In genomic region chr10:51607436-51607835, GRCh38 we compare ENCODE assay signal across 26 cellular contexts.
"Had no signal": no experiment of that assay in that cellular context is flagged by ENCODE, and none has a peak within 500 bp of the region (broad histone marks: within the 10 kb centered on the region; RNA-seq: fewer than 3 reads in every experiment).

No MANE protein-coding gene starts in this region.

- H3K4me1 ChIP-seq: uterus had no signal

- H3K27me3 Mint-ChIP-seq: activated CD4-positive, alpha-beta T cell treated with anti-CD3 and anti-CD28 coated beads, Interleukin-2, amount 10 ng/mL, durations not matched to agents 24 days and 14 days; activated CD8-positive, alpha-beta T cell treated with anti-CD3 and anti-CD28 coated beads for 36 hours; stimulated activated naive CD8-positive, alpha-beta T cell treated with anti-CD3 and anti-CD28 coated beads, Interleukin-15, Interleukin-2, amounts not matched to agents 100 ng/mL and 50 ng/mL, for 24 hours; type B pancreatic cell had no signal

- H3K27ac ChIP-seq: brain microvascular endothelial cell, skin epidermis, uterus had no signal

- H3K27me3 ChIP-seq: brain microvascular endothelial cell, uterus had no signal

- H3K4me3 Mint-ChIP-seq: activated CD4-positive, alpha-beta T cell treated with anti-CD3 and anti-CD28 coated beads, Interleukin-2, amount 10 ng/mL, durations not matched to agents 24 days and 14 days; activated CD8-positive, alpha-beta T cell treated with anti-CD3 and anti-CD28 coated beads for 36 hours; activated naive CD8-positive, alpha-beta T cell; endodermal cell; naive thymus-derived CD4-positive, alpha-beta T cell; neural crest cell; stimulated activated naive CD8-positive, alpha-beta T cell treated with anti-CD3 and anti-CD28 coated beads, Interleukin-15, Interleukin-2, amounts not matched to agents 100 ng/mL and 50 ng/mL, for 24 hours; T-helper 17 cell; type B pancreatic cell had no signal

- H3K4me1 Mint-ChIP-seq: activated CD4-positive, alpha-beta T cell treated with anti-CD3 and anti-CD28 coated beads, Interleukin-2, amount 10 ng/mL, durations not matched to agents 24 days and 14 days; endodermal cell; naive thymus-derived CD4-positive, alpha-beta T cell; neural crest cell; T-helper 17 cell had no signal

- H3K4me3 ChIP-seq: skin epidermis, uterus had no signal

- H3K36me3 ChIP-seq: brain microvascular endothelial cell, uterus had no signal

- H3K27ac Mint-ChIP-seq: activated CD4-positive, alpha-beta T cell treated with anti-CD3 and anti-CD28 coated beads, Interleukin-2, amount 10 ng/mL, durations not matched to agents 24 days and 14 days; activated CD8-positive, alpha-beta T cell treated with anti-CD3 and anti-CD28 coated beads for 36 hours; activated naive CD8-positive, alpha-beta T cell; activated T-helper 2 cell treated with anti-CD3 and anti-CD28 coated beads, Interferon-gamma antibody, Interleukin-2, Interleukin-4, amounts not matched to agents 10 μg/mL and 5 μg/mL and 100 μg/mL, durations not matched to agents 14 hours and 24 hours and 36 hours; endodermal cell; naive thymus-derived CD4-positive, alpha-beta T cell; stimulated activated naive CD8-positive, alpha-beta T cell treated with anti-CD3 and anti-CD28 coated beads, Interleukin-15, Interleukin-2, amounts not matched to agents 100 ng/mL and 50 ng/mL, for 24 hours; T-helper 17 cell; type B pancreatic cell had no signal

- DNase-seq: activated CD4-positive, alpha-beta T cell treated with anti-CD3 and anti-CD28 coated beads, Interleukin-2, amount 10 ng/mL, durations not matched to agents 24 days and 14 days; activated CD4-positive, CD25-positive, alpha-beta regulatory T cell treated with anti-CD3 and anti-CD28 coated beads, Interleukin-2, amount 50 U/mL, for 72 hours; activated CD8-positive, alpha-beta T cell treated with anti-CD3 and anti-CD28 coated beads for 36 hours; activated naive CD4-positive, alpha-beta T cell; activated T-cell treated with anti-CD3 and anti-CD28 coated beads, Interleukin-2, amount 50 U/mL, for 48 hours; anterior cingulate cortex; brain microvascular endothelial cell; caudate nucleus; endodermal cell; foreskin fibroblast; head of caudate nucleus; hippocampal formation; midbrain; naive thymus-derived CD4-positive, alpha-beta T cell; stimulated activated CD4-positive, alpha-beta T cell treated with anti-CD3 and anti-CD28 coated beads, Interleukin-12 subunit alpha, Interleukin-12 subunit beta, amount 100 ng/mL, for 4 hours; stimulated activated CD4-positive, alpha-beta T cell treated with anti-CD3 and anti-CD28 coated beads, Interleukin-4, amount 100 ng/mL, for 1 hour; substantia nigra; T-helper 17 cell; T1000; uterus had no signal

- H3K9me3 ChIP-seq: uterus had no signal

- H3K9me3 Mint-ChIP-seq: activated CD4-positive, alpha-beta T cell treated with anti-CD3 and anti-CD28 coated beads, Interleukin-2, amount 10 ng/mL, durations not matched to agents 24 days and 14 days; activated CD8-positive, alpha-beta T cell treated with anti-CD3 and anti-CD28 coated beads for 36 hours; activated T-helper 2 cell treated with anti-CD3 and anti-CD28 coated beads, Interferon-gamma antibody, Interleukin-2, Interleukin-4, amounts not matched to agents 10 μg/mL and 5 μg/mL and 100 μg/mL, durations not matched to agents 14 hours and 24 hours and 36 hours; endodermal cell; stimulated activated naive CD8-positive, alpha-beta T cell treated with anti-CD3 and anti-CD28 coated beads, Interleukin-15, Interleukin-2, amounts not matched to agents 100 ng/mL and 50 ng/mL, for 24 hours; type B pancreatic cell had no signal

- H3K36me3 Mint-ChIP-seq: activated naive CD8-positive, alpha-beta T cell; naive thymus-derived CD4-positive, alpha-beta T cell; type B pancreatic cell had no signal
